15 cellular contexts compared by ENCODE assay signal in the genomic region with DNA sequence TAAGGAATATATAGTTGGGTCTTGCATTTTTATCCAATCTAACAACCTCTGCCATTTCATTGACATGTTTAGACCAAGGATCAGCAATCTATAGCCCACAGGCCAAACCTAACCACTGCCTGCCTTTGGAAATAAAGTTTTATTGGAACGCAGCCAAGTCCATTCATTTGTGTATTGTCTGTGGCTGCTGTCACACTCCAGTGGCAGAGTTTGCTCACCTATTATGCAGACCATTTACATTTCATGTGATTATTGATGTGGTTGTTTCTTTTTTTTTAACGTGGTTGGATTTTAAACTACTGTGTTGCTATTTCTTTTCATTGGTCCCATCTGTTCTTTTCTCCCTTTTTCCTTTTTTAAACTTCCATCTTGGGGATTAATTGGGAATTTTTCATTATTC. TPM values are rescaled to one million over a fixed set of nuclear protein-coding genes. Genes with fewer than 3 reads are reported as not detected.
DNase-seq lines count a peak whose midpoint lies in the region; ATAC-seq, FAIRE-seq and TF ChIP-seq lines count a peak whose summit lies in the region.
"Not testable (repeated sequence)": the region's sequence is repeated elsewhere in the genome, so short reads cannot be mapped to it uniquely, and the experiment has no call there.
"Had no signal": no experiment of that assay in that cellular context is flagged by ENCODE, and none has a peak within 500 bp of the region (broad histone marks: within the 10 kb centered on the region; RNA-seq: fewer than 3 reads in every experiment).

No MANE protein-coding gene starts in this region.

- H3K4me1 Mint-ChIP-seq in activated T-helper 17 cell treated with anti-CD3 and anti-CD28 coated beads, Interleukin-2, amount 50 U/mL, for 72 hours; stimulated activated naive B cell treated with anti-CD40 and anti-IgM and Interleukin-4, amounts not matched to agents 10 μg/mL and 1 μg/mL and 100 μg/mL, for 72 hours: not testable (repeated sequence)

- H3K4me3 ChIP-seq in epithelial cell of proximal tubule (ENCODE audit: low read depth, low read length), result not testable (repeated sequence)

- peaks cover 15% of the 10 kb centered on the region for H3K36me3 Mint-ChIP-seq in activated T-helper 17 cell treated with anti-CD3 and anti-CD28 coated beads, Interleukin-2, amount 50 U/mL, for 72 hours (ENCODE audit: low read depth)
- peaks cover 8 to 12% of the 10 kb centered on the region in 2 donors for H3K36me3 Mint-ChIP-seq in stimulated activated naive B cell treated with anti-CD40 and anti-IgM and Interleukin-4, amounts not matched to agents 10 μg/mL and 1 μg/mL and 100 μg/mL, for 72 hours

- TF ChIP-seq CTCF in epithelial cell of proximal tubule (conservative IDR thresholded peaks at IDR 0.05; ENCODE audit: low read depth, low read length), result not testable (repeated sequence)

- not testable (repeated sequence) for H3K4me3 Mint-ChIP-seq in activated T-helper 17 cell treated with anti-CD3 and anti-CD28 coated beads, Interleukin-2, amount 50 U/mL, for 72 hours; stimulated activated naive B cell treated with anti-CD40 and anti-IgM and Interleukin-4, amounts not matched to agents 10 μg/mL and 1 μg/mL and 100 μg/mL, for 72 hours

- peak; percentile 36 for DNase-seq in DMS79 (lab: John Stamatoyannopoulos, UW)
- peak; percentile 67 for DNase-seq in NCI-H146 (lab: John Stamatoyannopoulos, UW)
- DNase-seq in NCI-H345 treated with DMSO at 0.1 percent for 48 hours (lab: John Stamatoyannopoulos, UW; ENCODE audit: unreplicated experiment), result peak; percentile 91
- DNase-seq in RCC 7860 (ENCODE audit: low spot score), result peak; percentile 4
- peak; percentile 15 for DNase-seq in epithelial cell of proximal tubule (ENCODE audit: low read depth)
- not testable (repeated sequence) for DNase-seq in stimulated activated naive B cell treated with anti-CD40 and anti-IgM and Interleukin-4, amounts not matched to agents 10 μg/mL and 1 μg/mL and 100 μg/mL, for 72 hours

- peak; percentile 56 for ATAC-seq in HG03354 (IDR thresholded peaks at IDR 0.05; ENCODE audit: poor library complexity, severe bottlenecking, unreplicated experiment)
- ATAC-seq in activated T-helper 17 cell treated with anti-CD3 and anti-CD28 coated beads, Interleukin-2, amount 50 U/mL, for 72 hours (replicated peaks), result peak; percentile 72
- ATAC-seq in stimulated activated naive B cell treated with anti-CD40 and anti-IgM and Interleukin-4, amounts not matched to agents 10 μg/mL and 1 μg/mL and 100 μg/mL, for 72 hours (replicated peaks), result peak; percentile 38 to 75

- not testable (repeated sequence) for H3K9me3 Mint-ChIP-seq in activated T-helper 17 cell treated with anti-CD3 and anti-CD28 coated beads, Interleukin-2, amount 50 U/mL, for 72 hours; stimulated activated naive B cell treated with anti-CD40 and anti-IgM and Interleukin-4, amounts not matched to agents 10 μg/mL and 1 μg/mL and 100 μg/mL, for 72 hours

- H3K27me3 Mint-ChIP-seq in activated T-helper 17 cell treated with anti-CD3 and anti-CD28 coated beads, Interleukin-2, amount 50 U/mL, for 72 hours; stimulated activated naive B cell treated with anti-CD40 and anti-IgM and Interleukin-4, amounts not matched to agents 10 μg/mL and 1 μg/mL and 100 μg/mL, for 72 hours: not testable (repeated sequence)

- peak; percentile 94 for FAIRE-seq in RCC 7860 (lab: Jason Lieb, UNC)

- not testable (repeated sequence) for H3K27ac Mint-ChIP-seq in activated T-helper 17 cell treated with anti-CD3 and anti-CD28 coated beads, Interleukin-2, amount 50 U/mL, for 72 hours; stimulated activated naive B cell treated with anti-CD40 and anti-IgM and Interleukin-4, amounts not matched to agents 10 μg/mL and 1 μg/mL and 100 μg/mL, for 72 hours

RNA-seq across cellular contexts. Expression of a gene that starts 44.7 kb away (rescaled TPM):
- total RNA-seq in activated T-helper 17 cell treated with anti-CD3 and anti-CD28 coated beads, Interleukin-2, amount 50 U/mL, for 72 hours, result under 1 TPM in 1 of 2 donors, not detected in 1; 0.82 TPM
- total RNA-seq in epithelial cell of proximal tubule, result 2.9 and 5.0 TPM in 2 replicates
- total RNA-seq: H9, smooth muscle cell had no signal

RNA-seq across cellular contexts. Expression of a gene that starts 54.7 kb away (rescaled TPM):
- total RNA-seq in activated T-helper 17 cell treated with anti-CD3 and anti-CD28 coated beads, Interleukin-2, amount 50 U/mL, for 72 hours, result 10 to 100 TPM; 22.5 to 31.9 TPM
- 22.0 and 23.5 TPM in 2 replicates for total RNA-seq in epithelial cell of proximal tubule

RNA-seq across cellular contexts. Expression of a gene that starts 56.8 kb away (rescaled TPM):
- not detected for total RNA-seq in activated T-helper 17 cell treated with anti-CD3 and anti-CD28 coated beads, Interleukin-2, amount 50 U/mL, for 72 hours
- not detected in 2 replicates for total RNA-seq in epithelial cell of proximal tubule
- total RNA-seq: activated CD4-positive, alpha-beta memory T cell treated with anti-CD3 and anti-CD28 coated beads, Interleukin-2, amount 10 ng/mL, durations not matched to agents 7 days and 5 days; B cell; H9; NCI-H460; neural crest cell; RPMI7951; smooth muscle cell had no signal
